In the genomic region with DNA sequence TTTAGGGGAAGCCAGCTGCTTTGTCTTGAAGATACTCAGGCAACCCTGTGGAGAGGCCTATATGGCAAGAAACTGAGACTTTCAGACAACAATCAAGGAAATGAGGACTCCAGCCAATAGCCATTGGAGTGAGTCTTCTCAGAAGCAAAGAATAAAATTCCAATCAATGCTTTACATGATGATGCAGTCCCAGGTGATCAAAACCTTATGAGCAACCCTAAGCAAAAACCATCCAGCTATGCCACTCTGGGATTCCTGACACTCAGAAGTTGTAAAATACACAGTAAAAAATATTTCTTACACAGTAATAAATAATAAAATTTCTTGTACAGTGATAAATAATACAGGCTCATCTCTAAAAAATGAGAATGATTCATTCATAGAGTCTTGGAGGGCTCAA, we compare ENCODE assay signal across 19 cellular contexts.
"Had no signal": no experiment of that assay in that cellular context is flagged by ENCODE, and none has a peak within 500 bp of the region (broad histone marks: within the 10 kb centered on the region; RNA-seq: fewer than 3 reads in every experiment).

No MANE protein-coding gene starts in this region.

- H3K4me2 ChIP-seq: smooth muscle cell had no signal

- H3K79me2 ChIP-seq: parathyroid adenoma had no signal

- H3K9me3 ChIP-seq: gastrocnemius medialis, neutrophil, right lobe of liver, stomach, thyroid gland had no signal

- H3K4me1 ChIP-seq: gastrocnemius medialis, parathyroid adenoma, right lobe of liver, stomach, thyroid gland had no signal

- H2AFZ ChIP-seq: parathyroid adenoma had no signal

- H3K9ac ChIP-seq: parathyroid adenoma had no signal

- H3K27ac ChIP-seq: dorsolateral prefrontal cortex, gastrocnemius medialis, neutrophil, parathyroid adenoma, right lobe of liver, stomach, thyroid gland had no signal

- H3K4me3 ChIP-seq: dorsolateral prefrontal cortex, gastrocnemius medialis, lung, right lobe of liver, smooth muscle cell, stomach, thyroid gland had no signal

- H3K27me3 ChIP-seq: dorsolateral prefrontal cortex, gastrocnemius medialis, neutrophil, right lobe of liver, stomach, thyroid gland had no signal

- ATAC-seq: gastrocnemius medialis, left lobe of liver, natural killer cell, right lobe of liver had no signal

- H3K36me3 ChIP-seq: gastrocnemius medialis, neutrophil, right lobe of liver, stomach, thyroid gland had no signal

- DNase-seq: dorsolateral prefrontal cortex; effector CD4-positive, alpha-beta T cell; gastrocnemius medialis; head of caudate nucleus; natural killer cell; right lobe of liver; stimulated activated CD4-positive, alpha-beta T cell treated with anti-CD3 and anti-CD28 coated beads, Interleukin-12 subunit alpha, Interleukin-12 subunit beta, amount 100 ng/mL, for 4 hours; stimulated activated CD4-positive, alpha-beta T cell treated with anti-CD3 and anti-CD28 coated beads, Interleukin-1b, Interleukin-23, amount 100 ng/mL, for 48 hours; stimulated activated CD4-positive, alpha-beta T cell treated with anti-CD3 and anti-CD28 coated beads, Interleukin-4, amount 100 ng/mL, for 1 hour; stimulated activated CD8-positive, alpha-beta memory T cell treated with anti-CD3 and anti-CD28 coated beads, Interleukin-4, amount 100 ng/mL, for 48 hours; stimulated activated naive CD4-positive, alpha-beta T cell treated with Interleukin-2 at 50 U/mL for 16 hours; stomach; thyroid gland; trophoblast cell had no signal
